Comparison of ENCODE assay signal across 1 cellular context in the genomic region with DNA sequence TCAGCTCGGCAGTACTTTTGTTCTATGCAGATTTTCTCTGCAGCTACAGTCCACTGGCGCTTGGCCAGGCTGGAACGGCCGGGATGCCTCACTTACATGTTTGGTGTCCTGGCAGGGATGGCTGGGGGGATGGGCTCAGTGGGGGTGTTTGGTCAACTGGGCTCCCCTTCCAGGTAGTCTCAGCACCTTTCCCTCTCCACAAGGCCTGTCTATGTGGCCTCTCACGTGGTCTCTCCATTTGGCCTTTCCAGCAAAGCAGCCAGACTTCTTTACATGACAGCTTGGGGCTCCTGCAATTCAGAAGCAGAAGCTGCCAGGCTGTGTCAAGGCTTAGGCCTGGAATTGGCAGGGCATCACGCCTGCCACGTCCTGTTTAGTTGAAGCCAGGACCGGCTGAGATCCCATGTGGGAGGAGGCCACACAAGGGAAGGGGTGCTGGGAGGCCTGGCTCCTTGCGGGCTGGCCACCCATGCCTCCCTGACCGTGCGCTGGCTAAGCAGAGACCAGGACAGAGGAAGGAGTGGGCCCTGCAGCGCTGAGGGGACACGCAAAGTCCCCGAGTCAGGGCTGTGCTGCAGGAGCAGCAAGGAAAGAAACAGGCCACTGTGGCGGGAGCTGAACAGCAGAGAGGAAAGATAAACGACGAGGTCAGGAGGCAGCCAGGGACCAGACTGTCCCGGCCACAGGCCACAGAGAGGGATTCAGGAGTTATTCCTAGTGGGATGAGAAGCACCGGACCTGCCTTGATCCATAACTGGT.
TF ChIP-seq lines count a peak whose summit lies in the region.

No MANE protein-coding gene starts in this region.

TF ChIP-seq in IMR-90, 13 proteins besides CTCF, POLR2A, EP300 and RAD21 (continued from another document):
- TF ChIP-seq MAZ (IDR thresholded peaks at IDR 0.05; ENCODE audit: borderline replicate concordance, low read depth, low read length), result no peak
- TF ChIP-seq CHD1 (IDR thresholded peaks at IDR 0.05; ENCODE audit: low read depth, low read length), result no peak
- TF ChIP-seq, protein P1, sequence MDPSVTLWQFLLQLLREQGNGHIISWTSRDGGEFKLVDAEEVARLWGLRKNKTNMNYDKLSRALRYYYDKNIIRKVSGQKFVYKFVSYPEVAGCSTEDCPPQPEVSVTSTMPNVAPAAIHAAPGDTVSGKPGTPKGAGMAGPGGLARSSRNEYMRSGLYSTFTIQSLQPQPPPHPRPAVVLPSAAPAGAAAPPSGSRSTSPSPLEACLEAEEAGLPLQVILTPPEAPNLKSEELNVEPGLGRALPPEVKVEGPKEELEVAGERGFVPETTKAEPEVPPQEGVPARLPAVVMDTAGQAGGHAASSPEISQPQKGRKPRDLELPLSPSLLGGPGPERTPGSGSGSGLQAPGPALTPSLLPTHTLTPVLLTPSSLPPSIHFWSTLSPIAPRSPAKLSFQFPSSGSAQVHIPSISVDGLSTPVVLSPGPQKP (IDR thresholded peaks at IDR 0.05; ENCODE audit: borderline replicate concordance, low read depth, low read length), result no peak
- TF ChIP-seq, protein P2, sequence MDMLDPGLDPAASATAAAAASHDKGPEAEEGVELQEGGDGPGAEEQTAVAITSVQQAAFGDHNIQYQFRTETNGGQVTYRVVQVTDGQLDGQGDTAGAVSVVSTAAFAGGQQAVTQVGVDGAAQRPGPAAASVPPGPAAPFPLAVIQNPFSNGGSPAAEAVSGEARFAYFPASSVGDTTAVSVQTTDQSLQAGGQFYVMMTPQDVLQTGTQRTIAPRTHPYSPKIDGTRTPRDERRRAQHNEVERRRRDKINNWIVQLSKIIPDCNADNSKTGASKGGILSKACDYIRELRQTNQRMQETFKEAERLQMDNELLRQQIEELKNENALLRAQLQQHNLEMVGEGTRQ (IDR thresholded peaks at IDR 0.05; ENCODE audit: low read depth, low read length), result no peak
- no peak for TF ChIP-seq RCOR1 (IDR thresholded peaks at IDR 0.05; ENCODE audit: insufficient replicate concordance, low read length)
- TF ChIP-seq MAFK (IDR thresholded peaks at IDR 0.05; ENCODE audit: low read depth, low read length), result no peak
- no peak for TF ChIP-seq SMC3 (IDR thresholded peaks at IDR 0.05; ENCODE audit: low read depth, low read length)
- no peak for TF ChIP-seq MXI1 (IDR thresholded peaks at IDR 0.05; ENCODE audit: borderline replicate concordance, low read depth, low read length)
- no peak for TF ChIP-seq FOS (IDR thresholded peaks at IDR 0.05; ENCODE audit: low read depth, low read length)
- TF ChIP-seq RFX5 (IDR thresholded peaks at IDR 0.05; ENCODE audit: low read depth, low read length), result no peak
- no peak for TF ChIP-seq NFE2L2 (IDR thresholded peaks at IDR 0.05; ENCODE audit: low read depth, low read length)
- no peak for TF ChIP-seq CEBPB (IDR thresholded peaks at IDR 0.05; ENCODE audit: low read depth, low read length)
TF ChIP-seq in IMR-90: peak in this region for 0.
